Comparison of ENCODE assay signal across 11 cellular contexts in genomic region chr4:123017636-123018390, GRCh38.
A peak's percentile ranks its signal among the peaks of the same experiment; 100 is the strongest.
DNase-seq lines count a peak whose midpoint lies in the region; ATAC-seq and TF ChIP-seq lines count a peak whose summit lies in the region.
"Had no signal": no experiment of that assay in that cellular context is flagged by ENCODE, and none has a peak within 500 bp of the region (broad histone marks: within the 10 kb centered on the region; RNA-seq: fewer than 3 reads in every experiment).

No MANE protein-coding gene starts in this region.

- no peak for ATAC-seq in HG02870 (IDR thresholded peaks at IDR 0.05; ENCODE audit: unreplicated experiment)
- ATAC-seq: effector memory CD8-positive, alpha-beta T cell; right lobe of liver had no signal

- peaks cover 48% of the 10 kb centered on the region for H3K4me1 ChIP-seq in skeletal muscle satellite cell (ENCODE audit: control insufficient read depth, insufficient read depth, low read length)
- H3K4me1 ChIP-seq: right lobe of liver had no signal

- peak overlapping the region; percentile 74 for H3K4me2 ChIP-seq in skeletal muscle satellite cell (ENCODE audit: low read length)

- DNase-seq in GM03348 (ENCODE audit: low spot score) (peak; percentile 69), SW 1271 (lab: John Stamatoyannopoulos, UW) (peak; percentile 3 to 59), fibroblast of the aortic adventitia (ENCODE audit: low read depth) (peak; percentile 64), NCI-H2029 treated with DMSO at 0.1 percent for 48 hours (lab: John Stamatoyannopoulos, UW) (no peak), G401 (ENCODE audit: low spot score) (no peak)
- no peak for DNase-seq in activated T-cell treated with anti-CD3 and anti-CD28 coated beads, Interleukin-2, amount 50 U/mL, for 48 hours
- DNase-seq: effector memory CD8-positive, alpha-beta T cell; NCI-H187 treated with DMSO at 0.1 percent for 48 hours; right lobe of liver had no signal

- no peaks in the 10 kb centered on the region for H3K27me3 ChIP-seq in skeletal muscle satellite cell (ENCODE audit: control insufficient read depth, insufficient read depth, low read length)
- H3K27me3 ChIP-seq: right lobe of liver had no signal

- H3K9me3 ChIP-seq in skeletal muscle satellite cell (replicated peaks; ENCODE audit: low read length): no peaks in the 10 kb centered on the region
- H3K9me3 ChIP-seq: right lobe of liver had no signal

- in situ Hi-C loops in G401 (cut with HindIII; ENCODE audit: low sequenced_read_pairs): no loop called here

- H3K4me3 ChIP-seq in fibroblast of the aortic adventitia (ENCODE audit: low read depth, low read length): no peak overlapping the region
- H3K4me3 ChIP-seq in skeletal muscle satellite cell (ENCODE audit: low read length): peak overlapping the region; percentile 41
- H3K4me3 ChIP-seq: right lobe of liver had no signal

- H3K36me3 ChIP-seq in skeletal muscle satellite cell (ENCODE audit: insufficient read depth, low read length): no peaks in the 10 kb centered on the region
- H3K36me3 ChIP-seq: right lobe of liver had no signal

- peak overlapping the region; percentile 77 for H3K9ac ChIP-seq in skeletal muscle satellite cell (ENCODE audit: low read depth, low read length)

- TF ChIP-seq CTCF in fibroblast of the aortic adventitia (IDR thresholded peaks at IDR 0.05; ENCODE audit: insufficient read depth, low read length): no peak

Comparison
In these comparisons a context has a peak if more than half of its experiments do, and no peak if none do; other contexts are left out.
1. DNase-seq: peak in GM03348 (single experiment), SW 1271 (2 of 2) and fibroblast of the aortic adventitia (single experiment); none in NCI-H2029 treated with DMSO at 0.1 percent for 48 hours (single experiment), G401 (single experiment) and activated T-cell treated with anti-CD3 and anti-CD28 coated beads, Interleukin-2, amount 50 U/mL, for 48 hours (0 of 2).